Comparison of ENCODE assay signal across 19 cellular contexts in the genomic region with DNA sequence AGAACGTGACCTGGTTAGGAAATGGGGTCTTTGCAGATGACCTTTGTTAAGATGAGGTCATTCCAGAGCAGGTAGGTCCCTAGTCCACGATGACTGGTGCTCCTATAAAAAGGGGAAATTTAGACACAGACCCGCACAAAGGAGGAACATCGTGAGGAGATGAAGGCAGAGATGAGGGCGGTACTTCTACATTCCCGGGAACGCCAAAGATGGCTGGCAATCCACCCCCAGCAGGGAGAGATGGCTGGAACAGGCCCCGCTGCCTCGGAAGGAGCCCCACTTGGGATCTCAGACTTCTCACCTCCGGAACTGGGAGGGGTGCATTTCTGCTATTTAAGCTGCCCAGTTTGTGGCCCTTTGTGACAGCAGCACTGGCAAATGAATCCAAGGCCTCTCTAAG.
"Had no signal": no experiment of that assay in that cellular context is flagged by ENCODE, and none has a peak within 500 bp of the region (broad histone marks: within the 10 kb centered on the region; RNA-seq: fewer than 3 reads in every experiment).

No MANE protein-coding gene starts in this region.

- H3K27me3 ChIP-seq: adrenal gland, colonic mucosa, foreskin keratinocyte, ovary, spleen, transverse colon, vagina had no signal

- DNase-seq: activated CD4-positive, alpha-beta memory T cell treated with anti-CD3 and anti-CD28 coated beads for 36 hours; activated CD4-positive, alpha-beta T cell treated with anti-CD3 and anti-CD28 coated beads for 1 hour; activated CD8-positive, alpha-beta memory T cell treated with anti-CD3 and anti-CD28 coated beads, Interleukin-2, amount 10 ng/mL, durations not matched to agents 7 days and 5 days; activated T-cell treated with anti-CD3 and anti-CD28 coated beads, Interleukin-2, amount 50 U/mL, for 24 hours; adrenal gland; colonic mucosa; effector CD4-positive, alpha-beta T cell; foreskin keratinocyte; head of caudate nucleus; kidney glomerular epithelial cell; nephron progenitor cell; ovary; spleen; T-cell; T1000; transverse colon had no signal

- H3K36me3 ChIP-seq: adrenal gland, colonic mucosa, ovary, transverse colon, vagina had no signal

- H3K9me3 Mint-ChIP-seq: activated CD4-positive, alpha-beta memory T cell treated with anti-CD3 and anti-CD28 coated beads for 36 hours; activated naive CD4-positive, alpha-beta T cell treated with anti-CD3 and anti-CD28 coated beads, Interleukin-2, amount 50 U/mL, for 24 hours; activated T-cell treated with anti-CD3 and anti-CD28 coated beads, Interleukin-2, amount 50 U/mL, for 24 hours; nephron progenitor cell; T-cell had no signal

- H3K27ac Mint-ChIP-seq: activated CD4-positive, alpha-beta memory T cell treated with anti-CD3 and anti-CD28 coated beads for 36 hours; activated CD8-positive, alpha-beta memory T cell treated with anti-CD3 and anti-CD28 coated beads, Interleukin-2, amount 10 ng/mL, durations not matched to agents 7 days and 5 days; activated naive CD4-positive, alpha-beta T cell treated with anti-CD3 and anti-CD28 coated beads, Interleukin-2, amount 50 U/mL, for 24 hours; activated T-cell treated with anti-CD3 and anti-CD28 coated beads, Interleukin-2, amount 50 U/mL, for 24 hours; nephron progenitor cell; T-cell had no signal

- H3K9me3 ChIP-seq: adrenal gland, colonic mucosa, ovary, spleen, transverse colon, vagina had no signal

- H3K27ac ChIP-seq: adrenal gland, colonic mucosa, foreskin keratinocyte, vagina had no signal

- H3K27me3 Mint-ChIP-seq: activated CD4-positive, alpha-beta memory T cell treated with anti-CD3 and anti-CD28 coated beads for 36 hours; activated CD8-positive, alpha-beta memory T cell treated with anti-CD3 and anti-CD28 coated beads, Interleukin-2, amount 10 ng/mL, durations not matched to agents 7 days and 5 days; activated naive CD4-positive, alpha-beta T cell treated with anti-CD3 and anti-CD28 coated beads, Interleukin-2, amount 50 U/mL, for 24 hours; activated T-cell treated with anti-CD3 and anti-CD28 coated beads, Interleukin-2, amount 50 U/mL, for 24 hours; T-cell had no signal

- H3K4me3 Mint-ChIP-seq: activated CD4-positive, alpha-beta memory T cell treated with anti-CD3 and anti-CD28 coated beads for 36 hours; activated CD8-positive, alpha-beta memory T cell treated with anti-CD3 and anti-CD28 coated beads, Interleukin-2, amount 10 ng/mL, durations not matched to agents 7 days and 5 days; activated naive CD4-positive, alpha-beta T cell treated with anti-CD3 and anti-CD28 coated beads, Interleukin-2, amount 50 U/mL, for 24 hours; activated T-cell treated with anti-CD3 and anti-CD28 coated beads, Interleukin-2, amount 50 U/mL, for 24 hours; nephron progenitor cell; T-cell had no signal

- H3K4me3 ChIP-seq: adrenal gland, colonic mucosa, ovary, spleen, transverse colon, vagina had no signal

- ATAC-seq: activated CD8-positive, alpha-beta memory T cell treated with anti-CD3 and anti-CD28 coated beads, Interleukin-2, amount 10 ng/mL, durations not matched to agents 7 days and 5 days; foreskin keratinocyte; sciatic nerve; T-cell had no signal

- H3K36me3 Mint-ChIP-seq: activated CD4-positive, alpha-beta memory T cell treated with anti-CD3 and anti-CD28 coated beads for 36 hours; activated CD8-positive, alpha-beta memory T cell treated with anti-CD3 and anti-CD28 coated beads, Interleukin-2, amount 10 ng/mL, durations not matched to agents 7 days and 5 days; activated naive CD4-positive, alpha-beta T cell treated with anti-CD3 and anti-CD28 coated beads, Interleukin-2, amount 50 U/mL, for 24 hours had no signal
